In genomic region chr14:100988411-100988900, GRCh38 we compare ENCODE assay signal across 18 cellular contexts.
A peak's percentile ranks its signal among the peaks of the same experiment; 100 is the strongest.
DNase-seq lines count a peak whose midpoint lies in the region; ATAC-seq, FAIRE-seq and TF ChIP-seq lines count a peak whose summit lies in the region.
"Had no signal": no experiment of that assay in that cellular context is flagged by ENCODE, and none has a peak within 500 bp of the region (broad histone marks: within the 10 kb centered on the region; RNA-seq: fewer than 3 reads in every experiment).

No MANE protein-coding gene starts in this region.

- TF ChIP-seq POLR2A in breast epithelium (IDR thresholded peaks at IDR 0.05): no peak

- H3K36me3 ChIP-seq in breast epithelium: no peaks in the 10 kb centered on the region
- H3K36me3 ChIP-seq in brain microvascular endothelial cell (replicated peaks): peaks cover 14% of the 10 kb centered on the region
- H3K36me3 ChIP-seq: upper lobe of right lung had no signal

- DNase-seq in MCF 10A (ENCODE audit: unreplicated experiment) (peak; percentile 48), breast epithelium (ENCODE audit: low spot score in 2 of 2) (no peak), HT-29 (ENCODE audit: low spot score) (peak; percentile 10), brain microvascular endothelial cell (no peak), urothelium cell line (ENCODE audit: low spot score) (peak; percentile 26), NCI-H524 treated with DMSO at 0.1 percent for 48 hours (lab: John Stamatoyannopoulos, UW) (no peak), right cardiac atrium (no peak)
- DNase-seq: activated B cell treated with CpG ODN at 0.5 μM for 24 hours; GDM1; naive B cell; NCI-H1048; NCI-H774; Right ventricle myocardium superior; stimulated activated naive CD4-positive, alpha-beta T cell treated with Interleukin-2 at 50 U/mL for 16 hours; T-helper 17 cell; upper lobe of right lung had no signal

- H3K4me1 Mint-ChIP-seq in MCF 10A (ENCODE audit: insufficient read depth, unreplicated experiment): peaks cover 12% of the 10 kb centered on the region
- H3K4me1 Mint-ChIP-seq: activated B cell treated with CpG ODN at 0.5 μM for 24 hours, IgD-negative memory B cell, naive B cell, T-helper 17 cell had no signal

- intact Hi-C loops in MCF 10A (cut with micrococcal nuclease) (no loop called here), breast epithelium (cut with DNase I; ENCODE audit: low total_unique reads) (no loop called here), right cardiac atrium (cut with DNase I) (no loop called here)

- CTCF ChIA-PET in MCF 10A (lab: Yijun Ruan, JAX): no interaction called here

- H3K36me3 Mint-ChIP-seq in MCF 10A (ENCODE audit: insufficient read depth, unreplicated experiment): no peaks in the 10 kb centered on the region
- H3K36me3 Mint-ChIP-seq: naive B cell had no signal

- H3K27me3 ChIP-seq in breast epithelium: no peaks in the 10 kb centered on the region
- H3K27me3 ChIP-seq in brain microvascular endothelial cell (replicated peaks): no peaks in the 10 kb centered on the region
- no peaks in the 10 kb centered on the region for H3K27me3 ChIP-seq in right cardiac atrium (ENCODE audit: control insufficient read depth, insufficient read depth)
- H3K27me3 ChIP-seq: upper lobe of right lung had no signal

- no peak overlapping the region for H3K4me3 Mint-ChIP-seq in MCF 10A (ENCODE audit: unreplicated experiment)
- H3K4me3 Mint-ChIP-seq: activated B cell treated with CpG ODN at 0.5 μM for 24 hours, IgD-negative memory B cell, naive B cell, T-helper 17 cell had no signal

- POLR2A ChIA-PET in MCF 10A (lab: Yijun Ruan, JAX): interaction anchor here (0.7 kb wide), 1 partner anchor 401 kb away, joined by 4 read pairs; no protein-coding TSS in a partner anchor

- 79% methylated on average over 5 of the region's 5 CpGs for WGBS in right cardiac atrium

- peaks cover 8% of the 10 kb centered on the region for H3K9me3 Mint-ChIP-seq in MCF 10A (ENCODE audit: unreplicated experiment)

- in situ Hi-C loops in brain microvascular endothelial cell (cut with HindIII; ENCODE audit: low pct_ligation_motif_present, low sequenced_read_pairs): no loop called here

- TF ChIP-seq CTCF in MCF 10A (IDR thresholded peaks at IDR 0.05; ENCODE audit: unreplicated experiment) (no peak), breast epithelium (IDR thresholded peaks at IDR 0.05) (no peak), brain microvascular endothelial cell (IDR thresholded peaks at IDR 0.05; ENCODE audit: low read depth, low read length, missing control alignments) (no peak)

- H3K27me3 Mint-ChIP-seq in MCF 10A (ENCODE audit: insufficient read depth, unreplicated experiment): no peaks in the 10 kb centered on the region
- H3K27me3 Mint-ChIP-seq: activated B cell treated with CpG ODN at 0.5 μM for 24 hours, IgD-negative memory B cell had no signal

- H3K27ac Mint-ChIP-seq in MCF 10A (ENCODE audit: low read depth, unreplicated experiment): peak overlapping the region; percentile 27
- H3K27ac Mint-ChIP-seq: activated B cell treated with CpG ODN at 0.5 μM for 24 hours, IgD-negative memory B cell, naive B cell, T-helper 17 cell had no signal

- no peaks in the 10 kb centered on the region for H3K4me1 ChIP-seq in breast epithelium
- no peaks in the 10 kb centered on the region for H3K4me1 ChIP-seq in right cardiac atrium (ENCODE audit: control insufficient read depth, insufficient read depth, low read length)
- H3K4me1 ChIP-seq: upper lobe of right lung had no signal

- BruUV-seq in MCF 10A (replicated peaks; lab: Mats Ljungman, UMichigan): no TSS peak

- ATAC-seq in GM18519 (IDR thresholded peaks at IDR 0.05; ENCODE audit: low FRiP score, unreplicated experiment) (no peak), right cardiac atrium (no peak)
- ATAC-seq: T-helper 17 cell, upper lobe of right lung had no signal

- H3K27ac ChIP-seq in breast epithelium: no peak overlapping the region
- peak overlapping the region; percentile 72 for H3K27ac ChIP-seq in brain microvascular endothelial cell
- no peak overlapping the region for H3K27ac ChIP-seq in right cardiac atrium (ENCODE audit: low read length)
- H3K27ac ChIP-seq: upper lobe of right lung had no signal

- no peaks in the 10 kb centered on the region for H3K9me3 ChIP-seq in breast epithelium
- H3K9me3 ChIP-seq in right cardiac atrium (ENCODE audit: control insufficient read depth, low read length): no peaks in the 10 kb centered on the region
- H3K9me3 ChIP-seq: upper lobe of right lung had no signal

- no peak overlapping the region for H3K4me3 ChIP-seq in breast epithelium
- H3K4me3 ChIP-seq in brain microvascular endothelial cell (ENCODE audit: low read depth, low read length): no peak overlapping the region
- H3K4me3 ChIP-seq in right cardiac atrium (ENCODE audit: low read length): no peak overlapping the region
- H3K4me3 ChIP-seq: upper lobe of right lung had no signal

- FAIRE-seq in urothelium cell line (lab: Jason Lieb, UNC): no peak

Comparison
In these comparisons a context has a peak if more than half of its experiments do, and no peak if none do; other contexts are left out.
1. DNase-seq: peak in MCF 10A (single experiment), HT-29 (single experiment) and urothelium cell line (single experiment); none in breast epithelium (0 of 2), brain microvascular endothelial cell (single experiment), NCI-H524 treated with DMSO at 0.1 percent for 48 hours (single experiment) and right cardiac atrium (0 of 3).